9 cellular contexts compared by ENCODE assay signal in the genomic region with DNA sequence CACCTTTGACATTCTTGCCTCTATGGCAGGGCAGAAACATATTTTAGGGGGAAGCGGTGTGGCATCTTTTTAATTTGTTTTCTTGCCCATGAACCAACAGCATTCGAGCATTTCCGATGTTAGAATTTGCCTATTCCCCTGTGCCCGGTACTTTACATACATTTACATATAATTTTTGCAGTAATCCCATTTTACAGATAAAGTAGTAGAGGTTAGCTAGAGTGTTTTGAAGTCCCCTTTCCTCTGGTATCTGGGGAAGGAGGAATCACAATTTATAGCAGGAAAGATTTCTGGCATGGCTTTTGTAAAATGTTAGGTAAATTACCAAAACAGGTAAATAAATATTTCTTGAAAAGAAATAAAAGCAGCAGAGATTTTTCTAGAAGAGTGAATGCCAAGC. TPM values are rescaled to one million over a fixed set of nuclear protein-coding genes. Genes with fewer than 3 reads are reported as not detected.
DNase-seq lines count a peak whose midpoint lies in the region; ATAC-seq and TF ChIP-seq lines count a peak whose summit lies in the region.
"Had no signal": no experiment of that assay in that cellular context is flagged by ENCODE, and none has a peak within 500 bp of the region (broad histone marks: within the 10 kb centered on the region; RNA-seq: fewer than 3 reads in every experiment).

No MANE protein-coding gene starts in this region.

- H3K4me1 ChIP-seq in Panc1 (ENCODE audit: control insufficient read depth, insufficient read depth, low read length) (peaks cover 10% of the 10 kb centered on the region; the same call in 1 of the 2 replicates), esophagus muscularis mucosa (peaks cover 13 to 24% (median 21%) of the 10 kb centered on the region in 4 donors), skeletal muscle satellite cell (ENCODE audit: control insufficient read depth, insufficient read depth, low read length) (peaks cover 14% of the 10 kb centered on the region)

- in situ Hi-C loops in Panc1 (cut with HindIII; ENCODE audit: low pct_unique_long_range_greater_than_20kb, low sequenced_read_pairs), result no loop called here

- no peaks in the 10 kb centered on the region for H3K9me3 ChIP-seq in Panc1 (ENCODE audit: control insufficient read depth, insufficient read depth, low read depth, low read length)
- no peaks in the 10 kb centered on the region for H3K9me3 ChIP-seq in esophagus muscularis mucosa
- no peaks in the 10 kb centered on the region for H3K9me3 ChIP-seq in skeletal muscle satellite cell (replicated peaks; ENCODE audit: low read length)
- H3K9me3 ChIP-seq: mucosa of descending colon had no signal

- peak overlapping the region; percentile 90 for H3K9ac ChIP-seq in skeletal muscle satellite cell (ENCODE audit: low read depth, low read length)

- POLR2A ChIA-PET in Panc1 (lab: Charles Lee), result no interaction called here

- 87% methylated on average over 4 of the region's 4 CpGs for WGBS in esophagus muscularis mucosa

- BruUV-seq in Panc1 (replicated peaks; lab: Mats Ljungman, UMichigan), result no TSS peak

- intact Hi-C loops in Panc1 (cut with micrococcal nuclease; ENCODE audit: unreplicated experiment) (no loop called here), esophagus muscularis mucosa (cut with DNase I) (loop anchor here (10.0 kb wide), 1 partner anchor 356 kb away; a partner anchor contains a TSS)

- DNase-seq in Panc1 (ENCODE audit: low read depth, low spot score), result no peak
- no peak for DNase-seq in esophagus muscularis mucosa (ENCODE audit: extremely low spot score)
- no peak for DNase-seq in activated effector memory CD4-positive, alpha-beta T cell treated with Interleukin-2 at 50 U/mL for 16 hours
- DNase-seq in RKO (ENCODE audit: low spot score), result no peak
- DNase-seq in amniotic stem cell (lab: John Stamatoyannopoulos, UW), result no peak
- DNase-seq: mucosa of descending colon had no signal

- no peak for TF ChIP-seq POLR2A in esophagus muscularis mucosa (IDR thresholded peaks at IDR 0.05; ENCODE audit: low read depth)

- CTCF ChIA-PET in Panc1 (lab: Charles Lee), result no interaction called here

- ATAC-seq in Panc1 (no peak), HG02763 (IDR thresholded peaks at IDR 0.05; ENCODE audit: unreplicated experiment) (no peak)
- ATAC-seq: mucosa of descending colon had no signal

- no peaks in the 10 kb centered on the region for H3K27me3 ChIP-seq in Panc1 (ENCODE audit: control insufficient read depth, insufficient read depth, low read length)
- H3K27me3 ChIP-seq in esophagus muscularis mucosa, result no peaks in the 10 kb centered on the region
- no peaks in the 10 kb centered on the region for H3K27me3 ChIP-seq in skeletal muscle satellite cell (ENCODE audit: control insufficient read depth, insufficient read depth, low read length)

- H3K27ac ChIP-seq in Panc1 (ENCODE audit: low read length), result peak overlapping the region; percentile 92
- H3K27ac ChIP-seq in esophagus muscularis mucosa (replicated peaks in 1 of 4), result peak overlapping the region; percentile 94 to 98 (median 98)

- TF ChIP-seq CTCF in Panc1 (IDR thresholded peaks at IDR 0.05) (no peak), esophagus muscularis mucosa (IDR thresholded peaks at IDR 0.05) (no peak)

- no peak for TF ChIP-seq EP300 in esophagus muscularis mucosa (IDR thresholded peaks at IDR 0.05)

- peak overlapping the region; percentile 93 for H3K4me3 ChIP-seq in GM08714 (ENCODE audit: low read length)
- H3K4me3 ChIP-seq in Panc1 (ENCODE audit: low read depth in 2 of 2, low read length in 2 of 2), result peak overlapping the region; percentile 74 to 78; a peak in 3 of 4 replicates
- H3K4me3 ChIP-seq in esophagus muscularis mucosa, result peak overlapping the region in 3 of 4 donors; percentile 75 to 82 (median 79)
- H3K4me3 ChIP-seq in skeletal muscle satellite cell (ENCODE audit: low read length), result no peak overlapping the region
- H3K4me3 ChIP-seq: mucosa of descending colon had no signal

- H3K36me3 ChIP-seq in Panc1 (ENCODE audit: control insufficient read depth, insufficient read depth, low read length) (peaks cover 6% of the 10 kb centered on the region; the same call in 1 of the 2 replicates), esophagus muscularis mucosa (peaks cover 0 to 15% (median 8%) of the 10 kb centered on the region in 4 donors), skeletal muscle satellite cell (ENCODE audit: insufficient read depth, low read length) (no peaks in the 10 kb centered on the region)

- H3K4me2 ChIP-seq in skeletal muscle satellite cell (ENCODE audit: low read length), result peak overlapping the region; percentile 80

RNA-seq across cellular contexts. Expression of a gene that starts 1.6 kb away (rescaled TPM):
- total RNA-seq in Panc1 (2021; ENCODE audit: unreplicated experiment) (7.8 TPM), esophagus muscularis mucosa (10 to 100 TPM; 16.5 to 25.0 (median 19.0) TPM)
- polyA plus RNA-seq in Panc1 (2012; ENCODE audit: insufficient read length), result 8.5 TPM
- 14.0 and 19.3 TPM in 2 replicates for total RNA-seq in skeletal muscle satellite cell (2012; rRNA removed)

RNA-seq across cellular contexts. Expression of a gene that starts 8.5 kb away (rescaled TPM):
- total RNA-seq in Panc1 (2021; ENCODE audit: unreplicated experiment) (10.0 TPM), esophagus muscularis mucosa (10 to 100 TPM; 15.9 to 22.9 (median 19.9) TPM)
- 9.6 TPM for polyA plus RNA-seq in Panc1 (2012; ENCODE audit: insufficient read length)
- total RNA-seq in skeletal muscle satellite cell (2012; rRNA removed), result 2.0 and 2.4 TPM in 2 replicates
